Comparison of ENCODE assay signal across 9 cellular contexts in genomic region chr12:92574046-92574783, GRCh38.
DNase-seq lines count a peak whose midpoint lies in the region; ATAC-seq, FAIRE-seq and TF ChIP-seq lines count a peak whose summit lies in the region.
"Had no signal": no experiment of that assay in that cellular context is flagged by ENCODE, and none has a peak within 500 bp of the region (broad histone marks: within the 10 kb centered on the region; RNA-seq: fewer than 3 reads in every experiment).

No MANE protein-coding gene starts in this region.

- no peak for FAIRE-seq in small intestine (lab: Jason Lieb, UNC)
- FAIRE-seq in HTR-8/SVneo (lab: Jason Lieb, UNC) = no peak

- H3K27me3 ChIP-seq in OCI-LY1 (ENCODE audit: insufficient read depth, low read length) = no peaks in the 10 kb centered on the region
- no peaks in the 10 kb centered on the region for H3K27me3 ChIP-seq in small intestine (ENCODE audit: control insufficient read depth in 2 of 2, insufficient read depth in 2 of 2, low read length in 2 of 2)

- H3K36me3 ChIP-seq in OCI-LY1 (ENCODE audit: insufficient read depth, low read length) = no peaks in the 10 kb centered on the region
- H3K36me3 ChIP-seq in small intestine (ENCODE audit: control insufficient read depth in 2 of 2, insufficient read depth in 2 of 2, low read length in 2 of 2) = no peaks in the 10 kb centered on the region

- H3K9me2 ChIP-seq in OCI-LY1 (ENCODE audit: low read depth, low read length) = no peaks in the 10 kb centered on the region

- H3K9me3 ChIP-seq in OCI-LY1 (ENCODE audit: low read length) (no peaks in the 10 kb centered on the region), small intestine (ENCODE audit: control insufficient read depth, low read depth) (no peaks in the 10 kb centered on the region)

- H3K4me3 ChIP-seq in AG04449 (ENCODE audit: low read depth, low read length) = no peak overlapping the region
- H3K4me3 ChIP-seq in GM12865 (ENCODE audit: low read depth, low read length) = no peak overlapping the region
- no peak overlapping the region for H3K4me3 ChIP-seq in OCI-LY1 (ENCODE audit: low read depth, low read length, poor library complexity, severe bottlenecking)
- H3K4me3 ChIP-seq in foreskin fibroblast (ENCODE audit: low read depth in 1 of 2, low read length in 2 of 2) = no peak overlapping the region
- H3K4me3 ChIP-seq in small intestine (ENCODE audit: low read depth in 1 of 2, low read length in 2 of 2) = no peak overlapping the region

- H3K79me2 ChIP-seq in OCI-LY1 (ENCODE audit: insufficient read depth, low read length) = no peaks in the 10 kb centered on the region

- no peak for ATAC-seq in HG02763 (IDR thresholded peaks at IDR 0.05; ENCODE audit: unreplicated experiment)

- WGBS in small intestine, 3 donors = 79 to 90% (median 88%) methylated on average over 8 of the region's 8 CpGs

- H3K4me2 ChIP-seq in OCI-LY1 (ENCODE audit: low read length) = no peak overlapping the region

- DNase-seq in AG04449 (ENCODE audit: low read depth, low spot score) = no peak
- DNase-seq in GM12865 (ENCODE audit: low read depth) = no peak
- peak in 1 of 2 donors; percentile 41 for DNase-seq in foreskin fibroblast
- no peak for DNase-seq in small intestine
- no peak for DNase-seq in retina
- no peak for DNase-seq in HTR-8/SVneo (ENCODE audit: insufficient read length, low spot score)
- DNase-seq: activated CD4-positive, CD25-positive, alpha-beta regulatory T cell had no signal

- H3K4me1 ChIP-seq in OCI-LY1 (ENCODE audit: insufficient read depth, low read length, severe bottlenecking) = peaks cover 34% of the 10 kb centered on the region
- peaks cover 5 to 7% of the 10 kb centered on the region in 2 donors for H3K4me1 ChIP-seq in small intestine (ENCODE audit: control insufficient read depth in 2 of 2, insufficient read depth in 1 of 2, low read depth in 1 of 2, low read length in 1 of 2)

- 0 out of 2 replicates have a peak overlapping the region, but pooled peaks have one; percentile 40 for H2AFZ ChIP-seq in OCI-LY1 (ENCODE audit: low read length)

- POLR2A ChIA-PET in AG04449 (lab: Yijun Ruan, JAX) = interaction anchor here (0.6 kb wide), 1 partner anchor 30 kb away, joined by 3 read pairs; no protein-coding TSS in a partner anchor

- TF ChIP-seq CTCF in AG04449 (IDR thresholded peaks at IDR 0.05; ENCODE audit: insufficient read depth, low read length, missing control alignments) = peak; percentile 28
- TF ChIP-seq CTCF in GM12865 (IDR thresholded peaks at IDR 0.05; ENCODE audit: insufficient read depth, low read depth, low read length, missing control alignments) = peak; percentile 15
- TF ChIP-seq CTCF in OCI-LY1 (IDR thresholded peaks at IDR 0.05; ENCODE audit: low read length) = peak; percentile 71
- peak; percentile 16 for TF ChIP-seq CTCF in foreskin fibroblast (IDR thresholded peaks at IDR 0.05; ENCODE audit: low read depth, low read length)

- H3K9ac ChIP-seq in OCI-LY1 (ENCODE audit: low read length) = no peak overlapping the region

- CTCF ChIA-PET in AG04449 (lab: Yijun Ruan, JAX) = interaction anchor here (1.2 to 4.0 kb wide), 5 partner anchors 30 to 1192 kb away, joined by 3 to 26 read pairs (median 13); no protein-coding TSS in a partner anchor

- no peak overlapping the region for H3K27ac ChIP-seq in OCI-LY1 (ENCODE audit: low read depth, low read length, poor library complexity, severe bottlenecking)
- H3K27ac ChIP-seq in small intestine (ENCODE audit: low read depth in 1 of 2, low read length in 1 of 2) = peak overlapping the region in 1 of 2 donors; percentile 24

- no peaks in the 10 kb centered on the region for H3F3A ChIP-seq in OCI-LY1 (ENCODE audit: insufficient read depth, low read length)

- H4K20me1 ChIP-seq in OCI-LY1 (ENCODE audit: insufficient read depth, low read length) = no peaks in the 10 kb centered on the region

Comparison
In these comparisons a context has a peak if more than half of its experiments do, and no peak if none do; other contexts are left out.
1. CTCF ChIP-seq: peak in every context shown above with its lines; median percentile 71 in OCI-LY1; 28 in AG04449; 16 in foreskin fibroblast; 15 in GM12865.